Comparison of ENCODE assay signal across 1 cellular context in the genomic region with DNA sequence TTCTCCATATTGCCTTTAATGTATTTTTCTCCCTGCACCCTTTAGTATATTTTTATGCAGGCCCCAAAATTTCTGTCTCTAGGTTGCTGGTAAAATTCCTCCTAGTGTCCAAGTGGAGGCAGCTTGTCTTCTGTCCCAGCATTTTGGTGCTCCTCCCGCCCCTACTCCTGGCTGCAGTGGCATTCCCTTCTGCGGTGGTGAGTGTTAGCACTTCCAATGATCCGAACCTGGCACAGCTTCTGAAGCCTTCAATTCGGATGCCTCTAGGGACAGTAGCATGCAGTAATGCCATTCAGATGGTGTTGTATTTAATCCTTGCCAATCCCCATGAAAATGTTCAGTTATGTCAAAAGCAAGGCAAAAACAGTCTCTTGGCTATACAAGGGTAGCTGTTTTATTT.
TF ChIP-seq lines count a peak whose summit lies in the region.

No MANE protein-coding gene starts in this region.

TF ChIP-seq in IMR-90, 13 proteins besides CTCF, POLR2A, EP300 and RAD21 (continued from another document):
- TF ChIP-seq, protein P1, sequence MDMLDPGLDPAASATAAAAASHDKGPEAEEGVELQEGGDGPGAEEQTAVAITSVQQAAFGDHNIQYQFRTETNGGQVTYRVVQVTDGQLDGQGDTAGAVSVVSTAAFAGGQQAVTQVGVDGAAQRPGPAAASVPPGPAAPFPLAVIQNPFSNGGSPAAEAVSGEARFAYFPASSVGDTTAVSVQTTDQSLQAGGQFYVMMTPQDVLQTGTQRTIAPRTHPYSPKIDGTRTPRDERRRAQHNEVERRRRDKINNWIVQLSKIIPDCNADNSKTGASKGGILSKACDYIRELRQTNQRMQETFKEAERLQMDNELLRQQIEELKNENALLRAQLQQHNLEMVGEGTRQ (IDR thresholded peaks at IDR 0.05; ENCODE audit: low read depth, low read length) = no peak
- TF ChIP-seq CHD1 (IDR thresholded peaks at IDR 0.05; ENCODE audit: low read depth, low read length) (no peak), FOS (IDR thresholded peaks at IDR 0.05; ENCODE audit: low read depth, low read length) (no peak), NFE2L2 (IDR thresholded peaks at IDR 0.05; ENCODE audit: low read depth, low read length) (no peak), CEBPB (IDR thresholded peaks at IDR 0.05; ENCODE audit: low read depth, low read length) (no peak), MAZ (IDR thresholded peaks at IDR 0.05; ENCODE audit: borderline replicate concordance, low read depth, low read length) (no peak)
- TF ChIP-seq, protein P2, sequence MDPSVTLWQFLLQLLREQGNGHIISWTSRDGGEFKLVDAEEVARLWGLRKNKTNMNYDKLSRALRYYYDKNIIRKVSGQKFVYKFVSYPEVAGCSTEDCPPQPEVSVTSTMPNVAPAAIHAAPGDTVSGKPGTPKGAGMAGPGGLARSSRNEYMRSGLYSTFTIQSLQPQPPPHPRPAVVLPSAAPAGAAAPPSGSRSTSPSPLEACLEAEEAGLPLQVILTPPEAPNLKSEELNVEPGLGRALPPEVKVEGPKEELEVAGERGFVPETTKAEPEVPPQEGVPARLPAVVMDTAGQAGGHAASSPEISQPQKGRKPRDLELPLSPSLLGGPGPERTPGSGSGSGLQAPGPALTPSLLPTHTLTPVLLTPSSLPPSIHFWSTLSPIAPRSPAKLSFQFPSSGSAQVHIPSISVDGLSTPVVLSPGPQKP (IDR thresholded peaks at IDR 0.05; ENCODE audit: borderline replicate concordance, low read depth, low read length) = no peak
